ENCODE assay signal across 23 cellular contexts in the genomic region with DNA sequence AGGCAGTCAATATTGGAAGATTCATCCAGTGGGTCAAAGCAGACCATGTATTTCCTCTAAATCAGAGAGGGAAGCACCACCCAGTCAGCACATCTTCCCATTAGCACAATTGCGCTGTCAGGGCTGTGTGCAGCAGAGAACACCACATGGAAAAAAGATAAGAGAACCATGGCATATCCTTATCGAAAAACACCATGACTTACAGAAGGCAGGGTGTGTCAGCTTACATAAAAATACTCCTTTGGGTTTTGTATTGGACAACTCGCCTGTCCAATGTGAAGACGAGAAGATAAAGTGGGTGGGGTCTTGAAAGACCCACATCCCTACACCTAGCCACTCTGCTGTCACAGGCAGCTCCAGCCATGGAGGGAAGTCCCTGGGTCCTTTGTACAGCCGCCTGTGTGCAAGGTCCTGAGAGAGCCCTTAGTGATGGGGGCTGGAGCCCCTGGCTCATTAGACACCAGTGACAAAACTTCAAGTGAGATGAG.
"Had no signal": no experiment of that assay in that cellular context is flagged by ENCODE, and none has a peak within 500 bp of the region (broad histone marks: within the 10 kb centered on the region; RNA-seq: fewer than 3 reads in every experiment).

No MANE protein-coding gene starts in this region.

- ATAC-seq: gastroesophageal sphincter; left lung; lower lobe of right lung; natural killer cell; stimulated activated naive B cell treated with anti-CD40 and anti-IgM and Interleukin-4, amounts not matched to agents 10 μg/mL and 1 μg/mL and 100 μg/mL, for 72 hours had no signal

- FAIRE-seq: keratinocyte had no signal

- H3K27ac Mint-ChIP-seq: immature natural killer cell; memory B cell; mesothelial cell of epicardium; natural killer cell; stimulated activated naive B cell treated with anti-CD40 and anti-IgM and Interleukin-4, amounts not matched to agents 10 μg/mL and 1 μg/mL and 100 μg/mL, for 72 hours had no signal

- H3K4me1 Mint-ChIP-seq: immature natural killer cell; memory B cell; mesothelial cell of epicardium; natural killer cell; stimulated activated naive B cell treated with anti-CD40 and anti-IgM and Interleukin-4, amounts not matched to agents 10 μg/mL and 1 μg/mL and 100 μg/mL, for 72 hours had no signal

- H3K36me3 Mint-ChIP-seq: immature natural killer cell, memory B cell, natural killer cell had no signal

- H3K27ac ChIP-seq: epithelial cell of prostate, esophagus squamous epithelium, gastroesophageal sphincter, left lung, lower lobe of right lung, parathyroid adenoma, prostate gland, sigmoid colon, skin epidermis, stomach had no signal

- H3K4me3 ChIP-seq: esophagus squamous epithelium, gastroesophageal sphincter, left lung, lower lobe of right lung, prostate gland, sigmoid colon, skin epidermis, stomach had no signal

- H3K9me3 ChIP-seq: esophagus squamous epithelium, gastroesophageal sphincter, lower lobe of right lung, prostate gland, sigmoid colon had no signal

- H3K9me3 Mint-ChIP-seq: immature natural killer cell, natural killer cell had no signal

- DNase-seq: cortex of kidney; effector memory CD4-positive, alpha-beta T cell; esophagus squamous epithelium; foreskin fibroblast; immature natural killer cell; left lung; lower lobe of right lung; natural killer cell; occipital lobe; sigmoid colon; stimulated activated CD4-positive, alpha-beta T cell treated with anti-CD3 and anti-CD28 coated beads, Interleukin-2, amount 100 ng/mL, for 24 hours; stimulated activated CD4-positive, alpha-beta T cell treated with anti-CD3 and anti-CD28 coated beads, Interleukin-4, amount 100 ng/mL, for 4 hours; stimulated activated naive B cell treated with anti-CD40 and anti-IgM and Interleukin-4, amounts not matched to agents 10 μg/mL and 1 μg/mL and 100 μg/mL, for 72 hours; stomach; trophoblast cell had no signal

- H3K4me3 Mint-ChIP-seq: immature natural killer cell; memory B cell; mesothelial cell of epicardium; natural killer cell; stimulated activated naive B cell treated with anti-CD40 and anti-IgM and Interleukin-4, amounts not matched to agents 10 μg/mL and 1 μg/mL and 100 μg/mL, for 72 hours had no signal

- H3K27me3 ChIP-seq: sigmoid colon had no signal

- H3K36me3 ChIP-seq: esophagus squamous epithelium, gastroesophageal sphincter, left lung, lower lobe of right lung, prostate gland, sigmoid colon, stomach had no signal

- H3K4me1 ChIP-seq: esophagus squamous epithelium, gastroesophageal sphincter, parathyroid adenoma, prostate gland, stomach had no signal
